In the genomic region with DNA sequence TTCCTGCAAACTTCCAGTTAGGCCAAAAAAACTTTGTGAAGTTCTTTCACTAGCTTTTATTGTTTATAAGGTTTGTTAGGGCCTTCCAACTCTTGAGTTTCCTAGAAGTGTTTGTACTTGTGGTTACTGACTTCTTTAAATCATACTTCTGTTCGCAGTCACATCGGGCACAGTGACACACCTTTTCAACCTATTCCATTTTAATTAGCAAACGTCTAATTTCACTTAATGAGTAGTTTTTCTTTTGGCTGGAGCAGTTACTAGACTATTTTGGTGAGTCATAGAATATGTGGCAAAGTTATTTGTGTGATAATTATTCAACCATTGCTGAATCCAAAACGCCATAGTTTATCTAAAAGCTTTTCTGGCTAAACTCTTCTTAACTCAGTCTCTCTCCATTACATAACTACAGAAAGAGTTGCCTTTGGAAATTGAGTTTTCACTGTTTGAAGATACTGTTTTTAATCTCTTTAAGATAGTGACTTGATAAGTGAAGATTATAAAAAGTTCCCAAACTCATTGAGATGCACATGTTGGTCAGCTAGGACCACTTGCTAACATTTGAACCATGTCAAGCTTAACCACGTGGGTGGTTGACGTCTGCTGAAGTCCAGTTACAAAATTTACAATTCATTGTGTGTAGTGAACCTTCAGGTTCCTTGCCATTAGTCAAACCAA, we compare ENCODE assay signal across 20 cellular contexts. TPM values are rescaled to one million over a fixed set of nuclear protein-coding genes. Genes with fewer than 3 reads are reported as not detected.
DNase-seq lines count a peak whose midpoint lies in the region; ATAC-seq and TF ChIP-seq lines count a peak whose summit lies in the region.
"Had no signal": no experiment of that assay in that cellular context is flagged by ENCODE, and none has a peak within 500 bp of the region (broad histone marks: within the 10 kb centered on the region; RNA-seq: fewer than 3 reads in every experiment).

No MANE protein-coding gene starts in this region.

- no peak for TF ChIP-seq CTCF in cardiac muscle cell (IDR thresholded peaks at IDR 0.05; ENCODE audit: low read depth, low read length)
- TF ChIP-seq CTCF in fibroblast of villous mesenchyme (IDR thresholded peaks at IDR 0.05; ENCODE audit: insufficient read depth, low read depth, low read length) = no peak
- no peak for TF ChIP-seq CTCF in esophagus squamous epithelium (IDR thresholded peaks at IDR 0.05)

- WGBS in esophagus squamous epithelium, 2 donors = 48 to 53% methylated on average over 6 of the region's 6 CpGs

- no peaks in the 10 kb centered on the region for H3K9me3 ChIP-seq in cardiac muscle cell (ENCODE audit: low read depth)
- no peaks in the 10 kb centered on the region for H3K9me3 ChIP-seq in esophagus squamous epithelium
- H3K9me3 ChIP-seq: colonic mucosa had no signal

- DNase-seq in cardiac muscle cell (ENCODE audit: low read depth in 1 of 2, low spot score in 1 of 2) = peak in 1 of 2 donors; percentile 19
- DNase-seq in left ventricle myocardium superior = no peak
- no peak for DNase-seq in activated naive CD8-positive, alpha-beta T cell treated with anti-CD3 and anti-CD28 coated beads, Interleukin-2, amount 10 ng/mL, durations not matched to agents 7 days and 5 days
- DNase-seq in fibroblast of villous mesenchyme (ENCODE audit: low read depth) = peak; percentile 40
- DNase-seq in activated effector memory CD4-positive, alpha-beta T cell treated with anti-CD3 and anti-CD28 coated beads, Interleukin-2, amount 50 U/mL, for 16 hours = no peak
- no peak for DNase-seq in NCI-H1694 (lab: John Stamatoyannopoulos, UW)
- DNase-seq in esophagus squamous epithelium (lab: John Stamatoyannopoulos, UW) = no peak
- DNase-seq: anterior cingulate cortex, colonic mucosa, DMS 273 treated with DMSO at 0.1 percent for 48 hours, NCI-H1092 treated with DMSO at 0.1 percent for 48 hours, NCI-H2171, RPMI8226, small intestine, WERI-Rb-1 had no signal

- ATAC-seq in left ventricle myocardium superior = no peak
- no peak for ATAC-seq in activated naive CD8-positive, alpha-beta T cell treated with anti-CD3 and anti-CD28 coated beads, Interleukin-2, amount 10 ng/mL, durations not matched to agents 7 days and 5 days (ENCODE audit: low read depth)
- no peak for ATAC-seq in GM21423 (IDR thresholded peaks at IDR 0.05; ENCODE audit: unreplicated experiment)

- no peaks in the 10 kb centered on the region for H3K27me3 Mint-ChIP-seq in activated naive CD8-positive, alpha-beta T cell treated with anti-CD3 and anti-CD28 coated beads, Interleukin-2, amount 10 ng/mL, durations not matched to agents 7 days and 5 days
- H3K27me3 Mint-ChIP-seq: B cell; IgD-negative memory B cell; stimulated activated naive CD8-positive, alpha-beta T cell treated with anti-CD3 and anti-CD28 coated beads, Interleukin-15, Interleukin-2, amounts not matched to agents 100 ng/mL and 50 ng/mL, for 24 hours had no signal

- peaks cover 32% of the 10 kb centered on the region for H3K4me1 ChIP-seq in cardiac muscle cell (ENCODE audit: low read depth)
- H3K4me1 ChIP-seq in esophagus squamous epithelium = peaks cover 0 to 18% (median 0%) of the 10 kb centered on the region in 3 donors
- H3K4me1 ChIP-seq: colonic mucosa had no signal

- H3K27ac Mint-ChIP-seq in activated naive CD8-positive, alpha-beta T cell treated with anti-CD3 and anti-CD28 coated beads, Interleukin-2, amount 10 ng/mL, durations not matched to agents 7 days and 5 days = no peak overlapping the region
- H3K27ac Mint-ChIP-seq: B cell; IgD-negative memory B cell; stimulated activated naive CD8-positive, alpha-beta T cell treated with anti-CD3 and anti-CD28 coated beads, Interleukin-15, Interleukin-2, amounts not matched to agents 100 ng/mL and 50 ng/mL, for 24 hours had no signal

- peaks cover 14% of the 10 kb centered on the region for H3K36me3 ChIP-seq in cardiac muscle cell
- peaks cover 0 to 31% (median 4%) of the 10 kb centered on the region in 3 donors for H3K36me3 ChIP-seq in esophagus squamous epithelium
- H3K36me3 ChIP-seq: colonic mucosa had no signal

- peak overlapping the region; percentile 61 for H3K4me3 Mint-ChIP-seq in activated naive CD8-positive, alpha-beta T cell treated with anti-CD3 and anti-CD28 coated beads, Interleukin-2, amount 10 ng/mL, durations not matched to agents 7 days and 5 days
- H3K4me3 Mint-ChIP-seq: B cell; IgD-negative memory B cell; stimulated activated naive CD8-positive, alpha-beta T cell treated with anti-CD3 and anti-CD28 coated beads, Interleukin-15, Interleukin-2, amounts not matched to agents 100 ng/mL and 50 ng/mL, for 24 hours had no signal

- no peaks in the 10 kb centered on the region for H3K27me3 ChIP-seq in cardiac muscle cell
- H3K27me3 ChIP-seq in esophagus squamous epithelium = no peaks in the 10 kb centered on the region
- H3K27me3 ChIP-seq: colonic mucosa had no signal

- peak overlapping the region; percentile 45 for H3K27ac ChIP-seq in cardiac muscle cell
- H3K27ac ChIP-seq in esophagus squamous epithelium = no peak overlapping the region
- H3K27ac ChIP-seq: colonic mucosa, parathyroid adenoma, WERI-Rb-1 had no signal

- H3K4me3 ChIP-seq in cardiac muscle cell (no peak overlapping the region), fibroblast of villous mesenchyme (ENCODE audit: low read depth, low read length) (no peak overlapping the region), esophagus squamous epithelium (no peak overlapping the region)
- H3K4me3 ChIP-seq: colonic mucosa had no signal

- no peak for TF ChIP-seq POLR2A in esophagus squamous epithelium (IDR thresholded peaks at IDR 0.05)

- H3K9me3 Mint-ChIP-seq in activated naive CD8-positive, alpha-beta T cell treated with anti-CD3 and anti-CD28 coated beads, Interleukin-2, amount 10 ng/mL, durations not matched to agents 7 days and 5 days = no peaks in the 10 kb centered on the region
- H3K9me3 Mint-ChIP-seq: stimulated activated naive CD8-positive, alpha-beta T cell treated with anti-CD3 and anti-CD28 coated beads, Interleukin-15, Interleukin-2, amounts not matched to agents 100 ng/mL and 50 ng/mL, for 24 hours had no signal

- POLR2A ChIA-PET in activated naive CD8-positive, alpha-beta T cell treated with anti-CD3 and anti-CD28 coated beads, Interleukin-2, amount 10 ng/mL, durations not matched to agents 7 days and 5 days (lab: Charles Lee) = interaction anchor here (1.4 to 2.6 kb wide), 2 partner anchors 10 to 16 kb away, joined by 3 to 7 read pairs; no protein-coding TSS in a partner anchor

- intact Hi-C loops in left ventricle myocardium superior (cut with micrococcal nuclease) = no loop called here
- intact Hi-C loops in esophagus squamous epithelium (cut with DNase I) = no loop called here

- H3K36me3 Mint-ChIP-seq in activated naive CD8-positive, alpha-beta T cell treated with anti-CD3 and anti-CD28 coated beads, Interleukin-2, amount 10 ng/mL, durations not matched to agents 7 days and 5 days = peaks cover 36% of the 10 kb centered on the region

- peaks cover 32% of the 10 kb centered on the region for H3K4me1 Mint-ChIP-seq in activated naive CD8-positive, alpha-beta T cell treated with anti-CD3 and anti-CD28 coated beads, Interleukin-2, amount 10 ng/mL, durations not matched to agents 7 days and 5 days

RNA-seq across cellular contexts. Expression of gene CNOT10, which starts 21.5 kb away (rescaled TPM):
- total RNA-seq in cardiac muscle cell (18.6 and 22.2 TPM in 2 replicates), left ventricle myocardium superior (15.5 TPM), fibroblast of villous mesenchyme (28.7 and 31.1 TPM in 2 replicates), esophagus squamous epithelium (10 to 100 TPM; 12.7 to 24.2 (median 19.7) TPM)
- 25.7 and 30.5 TPM in 2 replicates for polyA plus RNA-seq in cardiac muscle cell
- 10 to 100 TPM; 56.0 to 62.9 TPM for total RNA-seq in activated naive CD8-positive, alpha-beta T cell treated with anti-CD3 and anti-CD28 coated beads, Interleukin-2, amount 10 ng/mL, durations not matched to agents 7 days and 5 days
